Comparison of ENCODE assay signal across 35 cellular contexts in genomic region chr6:90953405-90954161, GRCh38.
"Had no signal": no experiment of that assay in that cellular context is flagged by ENCODE, and none has a peak within 500 bp of the region (broad histone marks: within the 10 kb centered on the region; RNA-seq: fewer than 3 reads in every experiment).

No MANE protein-coding gene starts in this region.

- H3K36me3 ChIP-seq: MG63 had no signal

- H3K4me3 ChIP-seq: MG63 had no signal

- H3K27me3 ChIP-seq: MG63 had no signal

- H3K9me3 ChIP-seq: MG63 had no signal

- DNase-seq: MG63, MM.1S, MV-4-11, NCI-H1048, NCI-H1092, NCI-H1092 treated with DMSO at 0.1 percent for 48 hours, NCI-H1105, NCI-H1105 treated with DMSO at 0.1 percent for 48 hours, NCI-H1417, NCI-H1417 treated with DMSO at 0.1 percent for 48 hours, NCI-H1436, NCI-H1436 treated with DMSO at 0.1 percent for 48 hours, NCI-H146, NCI-H1694, NCI-H1694 treated with DMSO at 0.1 percent for 48 hours, NCI-H187, NCI-H187 treated with DMSO at 0.1 percent for 48 hours, NCI-H1930, NCI-H2029, NCI-H2029 treated with DMSO at 0.1 percent for 48 hours, NCI-H2081, NCI-H2081 treated with DMSO at 0.1 percent for 48 hours, NCI-H2107, NCI-H2171, NCI-H2171 treated with DMSO at 0.1 percent for 48 hours, NCI-H2227 treated with DMSO at 0.1 percent for 48 hours, NCI-H226, NCI-H345, NCI-H446, NCI-H446 treated with DMSO at 0.1 percent for 48 hours, NCI-H510A, NCI-H510A treated with DMSO at 0.1 percent for 48 hours, NCI-H524, NCI-H524 treated with DMSO at 0.1 percent for 48 hours, NCI-H526 had no signal
